25 cellular contexts compared by ENCODE assay signal in genomic region chr15:55827204-55827603, GRCh38.
DNase-seq lines count a peak whose midpoint lies in the region; ATAC-seq lines count a peak whose summit lies in the region.
"Had no signal": no experiment of that assay in that cellular context is flagged by ENCODE, and none has a peak within 500 bp of the region (broad histone marks: within the 10 kb centered on the region; RNA-seq: fewer than 3 reads in every experiment).

No MANE protein-coding gene starts in this region.

- no peaks in the 10 kb centered on the region for H3K27me3 Mint-ChIP-seq in activated T-cell treated with anti-CD3 and anti-CD28 coated beads, Interleukin-2, amount 50 U/mL, for 72 hours (ENCODE audit: low read depth)
- H3K27me3 Mint-ChIP-seq: activated CD4-positive, alpha-beta memory T cell treated with anti-CD3 and anti-CD28 coated beads for 36 hours; effector memory CD8-positive, alpha-beta T cell had no signal

- DNase-seq in activated T-cell treated with anti-CD3 and anti-CD28 coated beads, Interleukin-2, amount 50 U/mL, for 72 hours = peak in 1 of 2 donors; percentile 10
- no peak for DNase-seq in activated T-cell treated with anti-CD3 and anti-CD28 coated beads, Interleukin-2, amount 50 U/mL, for 48 hours
- peak; percentile 13 for DNase-seq in NCI-H69 (lab: John Stamatoyannopoulos, UW)
- DNase-seq in kidney tubule cell (ENCODE audit: low spot score) = peak; percentile 35
- no peak for DNase-seq in effector CD8-positive, alpha-beta T cell (lab: John Stamatoyannopoulos, UW)
- no peak for DNase-seq in NCI-H187 treated with DMSO at 0.1 percent for 48 hours (lab: John Stamatoyannopoulos, UW)
- no peak for DNase-seq in NAMALWA (ENCODE audit: low spot score)
- DNase-seq in cerebellar cortex (ENCODE audit: low spot score) = no peak
- DNase-seq: activated B cell treated with CpG ODN at 0.5 μM for 24 hours; activated CD4-positive, alpha-beta memory T cell treated with anti-CD3 and anti-CD28 coated beads for 36 hours; activated naive CD4-positive, alpha-beta T cell treated with anti-CD3 and anti-CD28 coated beads, Interleukin-2, amount 50 U/mL, for 16 hours; activated T-cell treated with anti-CD3 and anti-CD28 coated beads, Interleukin-2, amount 50 U/mL, for 1 hour; cerebellar nuclear complex; effector memory CD8-positive, alpha-beta T cell; KBM-7; NCI-H1092 treated with DMSO at 0.1 percent for 48 hours; NCI-H2081; NCI-H446; RPMI8226; spleen; stimulated activated CD4-positive, alpha-beta T cell treated with anti-CD3 and anti-CD28 coated beads, Interleukin-4, amount 100 ng/mL, for 24 hours; stomach; T-helper 9 cell; trophoblast cell had no signal

- H3K4me3 Mint-ChIP-seq in activated T-cell treated with anti-CD3 and anti-CD28 coated beads, Interleukin-2, amount 50 U/mL, for 72 hours = no peak overlapping the region
- H3K4me3 Mint-ChIP-seq: activated B cell treated with CpG ODN at 0.5 μM for 24 hours; activated CD4-positive, alpha-beta memory T cell treated with anti-CD3 and anti-CD28 coated beads for 36 hours; effector memory CD8-positive, alpha-beta T cell had no signal

- H3K27ac Mint-ChIP-seq in activated T-cell treated with anti-CD3 and anti-CD28 coated beads, Interleukin-2, amount 50 U/mL, for 72 hours = no peak overlapping the region
- H3K27ac Mint-ChIP-seq: activated B cell treated with CpG ODN at 0.5 μM for 24 hours; activated CD4-positive, alpha-beta memory T cell treated with anti-CD3 and anti-CD28 coated beads for 36 hours; effector memory CD8-positive, alpha-beta T cell had no signal

- peak; percentile 34 to 39 for ATAC-seq in activated T-cell treated with anti-CD3 and anti-CD28 coated beads, Interleukin-2, amount 50 U/mL, for 72 hours (replicated peaks in 1 of 2)
- ATAC-seq: effector memory CD8-positive, alpha-beta T cell; left lobe of liver had no signal

- H3K36me3 Mint-ChIP-seq in activated T-cell treated with anti-CD3 and anti-CD28 coated beads, Interleukin-2, amount 50 U/mL, for 72 hours (ENCODE audit: insufficient read depth in 2 of 2) = peaks cover 0 to 3% of the 10 kb centered on the region in 2 donors
- H3K36me3 Mint-ChIP-seq: activated CD4-positive, alpha-beta memory T cell treated with anti-CD3 and anti-CD28 coated beads for 36 hours had no signal

- no peaks in the 10 kb centered on the region for H3K9me3 Mint-ChIP-seq in activated T-cell treated with anti-CD3 and anti-CD28 coated beads, Interleukin-2, amount 50 U/mL, for 72 hours
- H3K9me3 Mint-ChIP-seq: activated B cell treated with CpG ODN at 0.5 μM for 24 hours; activated CD4-positive, alpha-beta memory T cell treated with anti-CD3 and anti-CD28 coated beads for 36 hours; effector memory CD8-positive, alpha-beta T cell had no signal

- H3K4me1 Mint-ChIP-seq in activated T-cell treated with anti-CD3 and anti-CD28 coated beads, Interleukin-2, amount 50 U/mL, for 72 hours (ENCODE audit: low read depth) = peaks cover 40% of the 10 kb centered on the region
- H3K4me1 Mint-ChIP-seq: activated B cell treated with CpG ODN at 0.5 μM for 24 hours had no signal

Comparison
In these comparisons a context has a peak if more than half of its experiments do, and no peak if none do; other contexts are left out.
1. DNase-seq: peak in NCI-H69 (single experiment) and kidney tubule cell (single experiment); none in activated T-cell treated with anti-CD3 and anti-CD28 coated beads, Interleukin-2, amount 50 U/mL, for 48 hours (0 of 2), effector CD8-positive, alpha-beta T cell (single experiment), NCI-H187 treated with DMSO at 0.1 percent for 48 hours (single experiment), NAMALWA (single experiment) and cerebellar cortex (single experiment).